In genomic region chr16:75271441-75272096, GRCh38 we compare ENCODE assay signal across 1 cellular context.
TF ChIP-seq lines count a peak whose summit lies in the region.

No MANE protein-coding gene starts in this region.

TF ChIP-seq in HepG2, 621 proteins besides CTCF, POLR2A, EP300 and RAD21 (continues in another document):
- TF ChIP-seq TBX3 (IDR thresholded peaks at IDR 0.05; ENCODE audit: borderline replicate concordance) (no peak), SMARCC2 (IDR thresholded peaks at IDR 0.05) (no peak), ZNF614 (CRISPR knock-in tag; IDR thresholded peaks at IDR 0.05; ENCODE audit: borderline replicate concordance) (no peak), ZNF777 (CRISPR knock-in tag; IDR thresholded peaks at IDR 0.05) (no peak), ETV5 (CRISPR knock-in tag; IDR thresholded peaks at IDR 0.05; ENCODE audit: borderline replicate concordance) (no peak), PATZ1 (CRISPR knock-in tag; IDR thresholded peaks at IDR 0.05) (no peak), MEF2D (CRISPR knock-in tag; IDR thresholded peaks at IDR 0.05) (no peak), FOXC1 (CRISPR knock-in tag; IDR thresholded peaks at IDR 0.05; ENCODE audit: borderline replicate concordance) (no peak), ZNF251 (CRISPR knock-in tag; IDR thresholded peaks at IDR 0.05) (no peak), NKX3-1 (CRISPR knock-in tag; IDR thresholded peaks at IDR 0.05) (no peak), PREB (CRISPR knock-in tag; IDR thresholded peaks at IDR 0.05) (no peak), HIC2 (CRISPR knock-in tag; IDR thresholded peaks at IDR 0.05; ENCODE audit: low read depth) (no peak), EED (CRISPR knock-in tag; IDR thresholded peaks at IDR 0.05) (0 out of 2 replicates have a peak, but pooled peaks have one; percentile 24), ZNF180 (CRISPR knock-in tag; IDR thresholded peaks at IDR 0.05; ENCODE audit: borderline replicate concordance, low read depth) (no peak), ZNF446 (CRISPR knock-in tag; IDR thresholded peaks at IDR 0.05) (no peak), ZNF687 (CRISPR knock-in tag; IDR thresholded peaks at IDR 0.05) (peak; percentile 44; the same call in 1 of the 2 replicates), ELF4 (CRISPR knock-in tag; IDR thresholded peaks at IDR 0.05; ENCODE audit: borderline replicate concordance) (no peak), TBX2 (CRISPR knock-in tag; IDR thresholded peaks at IDR 0.05; ENCODE audit: borderline replicate concordance) (peak; percentile 34; the same call in 1 of the 2 replicates), NR2F6 (IDR thresholded peaks at IDR 0.05) (0 out of 2 replicates have a peak, but pooled peaks have one; percentile 3), NR2F6 (CRISPR knock-in tag; IDR thresholded peaks at IDR 0.05) (no peak), ZNF7 (CRISPR knock-in tag; IDR thresholded peaks at IDR 0.05) (no peak), RAD51 (IDR thresholded peaks at IDR 0.05; ENCODE audit: borderline replicate concordance) (no peak), ZNF510 (CRISPR knock-in tag; IDR thresholded peaks at IDR 0.05; ENCODE audit: low read depth) (no peak), MTF2 (CRISPR knock-in tag; IDR thresholded peaks at IDR 0.05; ENCODE audit: borderline replicate concordance) (no peak), FOXA1 (IDR thresholded peaks at IDR 0.05) (no peak), FOXA1 (CRISPR knock-in tag; IDR thresholded peaks at IDR 0.05) (no peak), ZNF296 (CRISPR knock-in tag; conservative IDR thresholded peaks at IDR 0.05) (no peak), ZBTB7A (CRISPR knock-in tag; IDR thresholded peaks at IDR 0.05) (0 out of 2 replicates have a peak, but pooled peaks have one; percentile 44), TFAP4 (IDR thresholded peaks at IDR 0.05; ENCODE audit: borderline replicate concordance, low read depth) (0 out of 2 replicates have a peak, but pooled peaks have one; percentile 22), ZBTB40 (IDR thresholded peaks at IDR 0.05) (no peak), ZBTB40 (CRISPR knock-in tag; IDR thresholded peaks at IDR 0.05) (0 out of 2 replicates have a peak, but pooled peaks have one; percentile 36), PAX8 (CRISPR knock-in tag; IDR thresholded peaks at IDR 0.05; ENCODE audit: borderline replicate concordance) (no peak), KDM4B (CRISPR knock-in tag; IDR thresholded peaks at IDR 0.05) (no peak), CHCHD3 (CRISPR knock-in tag; IDR thresholded peaks at IDR 0.05) (no peak), ZNF484 (CRISPR knock-in tag; IDR thresholded peaks at IDR 0.05; ENCODE audit: borderline replicate concordance, low read depth) (no peak), SRSF4 (IDR thresholded peaks at IDR 0.05; ENCODE audit: low read depth, low read length, poor library complexity, severe bottlenecking) (no peak), ZNF382 (CRISPR knock-in tag; IDR thresholded peaks at IDR 0.05; ENCODE audit: borderline replicate concordance) (no peak), GFI1 (CRISPR knock-in tag; IDR thresholded peaks at IDR 0.05; ENCODE audit: borderline replicate concordance) (0 out of 2 replicates have a peak, but pooled peaks have one; percentile 40), ZC3H4 (CRISPR knock-in tag; IDR thresholded peaks at IDR 0.05; ENCODE audit: borderline replicate concordance) (no peak), ZNF841 (CRISPR knock-in tag; IDR thresholded peaks at IDR 0.05; ENCODE audit: borderline replicate concordance) (no peak), NCOR1 (IDR thresholded peaks at IDR 0.05; ENCODE audit: borderline replicate concordance, low read length) (no peak), ZNF766 (CRISPR knock-in tag; IDR thresholded peaks at IDR 0.05; ENCODE audit: borderline replicate concordance) (no peak), SETDB1 (CRISPR knock-in tag; IDR thresholded peaks at IDR 0.05; ENCODE audit: borderline replicate concordance) (no peak), SPEN (CRISPR knock-in tag; IDR thresholded peaks at IDR 0.05; ENCODE audit: low read depth) (no peak), ZNF496 (CRISPR knock-in tag; IDR thresholded peaks at IDR 0.05; ENCODE audit: insufficient replicate concordance) (no peak), ZBTB7B (CRISPR knock-in tag; IDR thresholded peaks at IDR 0.05) (0 out of 2 replicates have a peak, but pooled peaks have one; percentile 28), TEF (CRISPR knock-in tag; IDR thresholded peaks at IDR 0.05) (no peak), JUN (CRISPR knock-in tag; IDR thresholded peaks at IDR 0.05) (no peak), TBL1XR1 (IDR thresholded peaks at IDR 0.05; ENCODE audit: borderline replicate concordance, low read length, partially characterized antibody) (no peak)
